1 cellular context compared by ENCODE assay signal in genomic region chr19:2988568-2988967, GRCh38.
TF ChIP-seq lines count a peak whose summit lies in the region.

No MANE protein-coding gene starts in this region.

TF ChIP-seq in SK-N-SH, 30 proteins besides CTCF, POLR2A, EP300 and RAD21 (continued from another document):
- no peak for TF ChIP-seq TEAD4 (IDR thresholded peaks at IDR 0.05; ENCODE audit: borderline replicate concordance, insufficient read depth)
- no peak for TF ChIP-seq ELF1 (IDR thresholded peaks at IDR 0.05)
- no peak for TF ChIP-seq EZH2phosphoT487 (IDR thresholded peaks at IDR 0.05; ENCODE audit: borderline replicate concordance, low read depth)
- no peak for TF ChIP-seq TCF12 (IDR thresholded peaks at IDR 0.05)
- TF ChIP-seq FOSL2 (IDR thresholded peaks at IDR 0.05; ENCODE audit: borderline replicate concordance, low read depth) = no peak
- TF ChIP-seq FOXM1 (IDR thresholded peaks at IDR 0.05; ENCODE audit: low read depth) = no peak
- TF ChIP-seq SMC3 (IDR thresholded peaks at IDR 0.05; ENCODE audit: low read depth, low read length) = no peak
